ENCODE assay signal across 9 cellular contexts in the genomic region with DNA sequence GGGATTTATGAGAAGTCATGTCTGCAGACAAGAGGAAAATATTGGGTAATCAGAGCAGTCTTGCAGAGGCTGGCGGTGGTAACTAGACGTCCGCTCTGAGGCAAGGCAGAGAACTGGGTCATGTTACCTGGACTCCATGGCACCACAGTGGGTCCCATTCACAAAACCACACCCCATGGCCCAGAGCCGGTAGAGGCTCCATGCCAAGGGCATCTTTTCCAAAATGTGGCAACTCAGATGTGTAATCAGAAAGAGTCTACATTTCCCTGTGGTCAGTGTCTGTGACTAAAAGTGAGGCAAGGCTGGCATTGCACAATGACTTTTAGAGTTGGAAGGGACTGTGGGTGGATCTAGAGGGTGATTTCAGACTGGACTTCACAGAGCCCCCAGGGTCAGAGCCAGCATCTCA.
DNase-seq lines count a peak whose midpoint lies in the region; ATAC-seq and TF ChIP-seq lines count a peak whose summit lies in the region.
"Had no signal": no experiment of that assay in that cellular context is flagged by ENCODE, and none has a peak within 500 bp of the region (broad histone marks: within the 10 kb centered on the region; RNA-seq: fewer than 3 reads in every experiment).

No MANE protein-coding gene starts in this region.

- no peak overlapping the region for H3K4me3 ChIP-seq in NB4 (ENCODE audit: low read depth, low read length)
- peak overlapping the region; percentile 37 for H3K4me3 ChIP-seq in neural cell (ENCODE audit: low read length)

- no peak overlapping the region for H3K27ac ChIP-seq in neural cell (ENCODE audit: low read length)
- H3K27ac ChIP-seq: WERI-Rb-1 had no signal

- no peak for ATAC-seq in HG03571 (IDR thresholded peaks at IDR 0.05; ENCODE audit: unreplicated experiment)
- ATAC-seq in GM21619 (IDR thresholded peaks at IDR 0.05; ENCODE audit: unreplicated experiment): no peak

- no peak overlapping the region for H2AFZ ChIP-seq in neural cell (ENCODE audit: low read depth, low read length)

- no peaks in the 10 kb centered on the region for H3F3A ChIP-seq in neural cell (ENCODE audit: insufficient read depth, low read length, poor library complexity, severe bottlenecking)

- H3K36me3 ChIP-seq in neural cell (ENCODE audit: insufficient read depth, low read length): no peaks in the 10 kb centered on the region
- H3K36me3 ChIP-seq: WERI-Rb-1 had no signal

- CTCF ChIA-PET in GM10248 (lab: Yijun Ruan, JAX): no interaction called here

- POLR2A ChIA-PET in GM10248 (lab: Yijun Ruan, JAX): no interaction called here

- no peak for TF ChIP-seq EP300 in neural cell (conservative IDR thresholded peaks at IDR 0.05; ENCODE audit: poor library complexity, severe bottlenecking)

- no peaks in the 10 kb centered on the region for H3K9me3 ChIP-seq in neural cell (ENCODE audit: low read length)

- no peaks in the 10 kb centered on the region for H3K27me3 ChIP-seq in neural cell (ENCODE audit: insufficient read depth, low read depth, low read length)

- no peak for TF ChIP-seq POLR2A in NB4 (IDR thresholded peaks at IDR 0.05; ENCODE audit: extremely low read depth, insufficient read length)

- no peak for TF ChIP-seq CTCF in NB4 (IDR thresholded peaks at IDR 0.05; ENCODE audit: low read depth, low read length)
- no peak for TF ChIP-seq CTCF in neural cell (IDR thresholded peaks at IDR 0.05; ENCODE audit: poor library complexity, severe bottlenecking)
- TF ChIP-seq CTCF in GM10248 (IDR thresholded peaks at IDR 0.05; ENCODE audit: control extremely low read depth, extremely low read depth, low read depth, missing control alignments): no peak

- TF ChIP-seq RAD21 in neural cell (conservative IDR thresholded peaks at IDR 0.05): no peak

- no peaks in the 10 kb centered on the region for H3K79me2 ChIP-seq in neural cell (replicated peaks; ENCODE audit: insufficient read depth, low read length)

- H3K4me2 ChIP-seq in neural cell (ENCODE audit: low read length): no peak overlapping the region

- H3K9me2 ChIP-seq in neural cell (ENCODE audit: insufficient read depth, low read length): no peaks in the 10 kb centered on the region

- H4K20me1 ChIP-seq in neural cell (ENCODE audit: insufficient read depth): no peaks in the 10 kb centered on the region

- no peak overlapping the region for H3K9ac ChIP-seq in neural cell (ENCODE audit: low read length)

- DNase-seq in ELR (ENCODE audit: low read depth) (peak; percentile 44), NB4 (ENCODE audit: low read depth) (peak; percentile 72), epidermal melanocyte (ENCODE audit: insufficient read length, low spot score) (peak; percentile 25), COLO829 (ENCODE audit: low spot score) (no peak), GM10248 (ENCODE audit: extremely low spot score) (no peak)
- DNase-seq: WERI-Rb-1 had no signal

TF ChIP-seq in neural cell, 6 proteins besides CTCF, POLR2A, EP300 and RAD21:
- TF ChIP-seq, protein P1, sequence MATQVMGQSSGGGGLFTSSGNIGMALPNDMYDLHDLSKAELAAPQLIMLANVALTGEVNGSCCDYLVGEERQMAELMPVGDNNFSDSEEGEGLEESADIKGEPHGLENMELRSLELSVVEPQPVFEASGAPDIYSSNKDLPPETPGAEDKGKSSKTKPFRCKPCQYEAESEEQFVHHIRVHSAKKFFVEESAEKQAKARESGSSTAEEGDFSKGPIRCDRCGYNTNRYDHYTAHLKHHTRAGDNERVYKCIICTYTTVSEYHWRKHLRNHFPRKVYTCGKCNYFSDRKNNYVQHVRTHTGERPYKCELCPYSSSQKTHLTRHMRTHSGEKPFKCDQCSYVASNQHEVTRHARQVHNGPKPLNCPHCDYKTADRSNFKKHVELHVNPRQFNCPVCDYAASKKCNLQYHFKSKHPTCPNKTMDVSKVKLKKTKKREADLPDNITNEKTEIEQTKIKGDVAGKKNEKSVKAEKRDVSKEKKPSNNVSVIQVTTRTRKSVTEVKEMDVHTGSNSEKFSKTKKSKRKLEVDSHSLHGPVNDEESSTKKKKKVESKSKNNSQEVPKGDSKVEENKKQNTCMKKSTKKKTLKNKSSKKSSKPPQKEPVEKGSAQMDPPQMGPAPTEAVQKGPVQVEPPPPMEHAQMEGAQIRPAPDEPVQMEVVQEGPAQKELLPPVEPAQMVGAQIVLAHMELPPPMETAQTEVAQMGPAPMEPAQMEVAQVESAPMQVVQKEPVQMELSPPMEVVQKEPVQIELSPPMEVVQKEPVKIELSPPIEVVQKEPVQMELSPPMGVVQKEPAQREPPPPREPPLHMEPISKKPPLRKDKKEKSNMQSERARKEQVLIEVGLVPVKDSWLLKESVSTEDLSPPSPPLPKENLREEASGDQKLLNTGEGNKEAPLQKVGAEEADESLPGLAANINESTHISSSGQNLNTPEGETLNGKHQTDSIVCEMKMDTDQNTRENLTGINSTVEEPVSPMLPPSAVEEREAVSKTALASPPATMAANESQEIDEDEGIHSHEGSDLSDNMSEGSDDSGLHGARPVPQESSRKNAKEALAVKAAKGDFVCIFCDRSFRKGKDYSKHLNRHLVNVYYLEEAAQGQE (IDR thresholded peaks at IDR 0.05; ENCODE audit: borderline replicate concordance): no peak
- TF ChIP-seq SMC3 (conservative IDR thresholded peaks at IDR 0.05; ENCODE audit: poor library complexity): no peak
- TF ChIP-seq MXI1 (conservative IDR thresholded peaks at IDR 0.05; ENCODE audit: poor library complexity, severe bottlenecking): no peak
- TF ChIP-seq EZH2 (IDR thresholded peaks at IDR 0.05; ENCODE audit: borderline replicate concordance, insufficient read depth, low read length, poor library complexity, severe bottlenecking): no peak
- no peak for TF ChIP-seq POLR2AphosphoS5 (IDR thresholded peaks at IDR 0.05)
- no peak for TF ChIP-seq TAF1 (IDR thresholded peaks at IDR 0.05; ENCODE audit: low read depth)

Comparison
In these comparisons a context has a peak if more than half of its experiments do, and no peak if none do; other contexts are left out.
1. DNase-seq: peak in ELR (single experiment), NB4 (single experiment) and epidermal melanocyte (single experiment); none in COLO829 (single experiment) and GM10248 (single experiment).